8 cellular contexts compared by ENCODE assay signal in genomic region chr6:33812669-33813068, GRCh38. TPM values are rescaled to one million over a fixed set of nuclear protein-coding genes. Genes with fewer than 3 reads are reported as not detected.
DNase-seq lines count a peak whose midpoint lies in the region; ATAC-seq and TF ChIP-seq lines count a peak whose summit lies in the region.

No MANE protein-coding gene starts in this region.

- peaks cover 20% of the 10 kb centered on the region for H3K4me1 Mint-ChIP-seq in endodermal cell

- no peaks in the 10 kb centered on the region for H3K36me3 ChIP-seq in DND-41 (ENCODE audit: insufficient read depth, low read length)
- no peaks in the 10 kb centered on the region for H3K36me3 ChIP-seq in SK-N-SH (replicated peaks in 1 of 2; ENCODE audit: control insufficient read depth in 1 of 2, insufficient read depth in 2 of 2, low read length in 1 of 2)
- H3K36me3 ChIP-seq in endodermal cell (ENCODE audit: control insufficient read depth, insufficient read depth, low read length): no peaks in the 10 kb centered on the region
- H3K36me3 ChIP-seq in tibial artery: no peaks in the 10 kb centered on the region

- H3K4me1 ChIP-seq in DND-41 (ENCODE audit: insufficient read depth, low read length): peaks cover 4% of the 10 kb centered on the region; the same call in 1 of the 2 replicates
- peaks cover 0 to 19% of the 10 kb centered on the region in 2 experiments; a peak in 2 of 4 replicates for H3K4me1 ChIP-seq in SK-N-SH (ENCODE audit: control insufficient read depth in 1 of 2, insufficient read depth in 2 of 2, low read depth in 1 of 2, low read length in 1 of 2)
- no peaks in the 10 kb centered on the region for H3K4me1 ChIP-seq in endodermal cell (ENCODE audit: control insufficient read depth, insufficient read depth, low read length)
- peaks cover 0 to 10% (median 4%) of the 10 kb centered on the region in 4 donors for H3K4me1 ChIP-seq in tibial artery

- H3K9me3 Mint-ChIP-seq in endodermal cell: no peaks in the 10 kb centered on the region

- H4K20me1 ChIP-seq in DND-41 (ENCODE audit: insufficient read depth, low read length) (peaks cover 7% of the 10 kb centered on the region; the same call in 1 of the 2 replicates), SK-N-SH (ENCODE audit: insufficient read depth) (0 out of 2 replicates have a peak, but pooled peaks cover 2% of the 10 kb centered on the region)

- H2AFZ ChIP-seq in DND-41 (ENCODE audit: low read depth, low read length): no peak overlapping the region
- H2AFZ ChIP-seq in SK-N-SH (ENCODE audit: low read depth): no peak overlapping the region

- TF ChIP-seq RAD21 in SK-N-SH (IDR thresholded peaks at IDR 0.05; ENCODE audit: low read length): no peak

- TF ChIP-seq CTCF in DND-41 (IDR thresholded peaks at IDR 0.05; ENCODE audit: borderline replicate concordance, extremely low read depth, low read length, poor library complexity, severe bottlenecking): peak; percentile 49
- TF ChIP-seq CTCF in SK-N-SH (IDR thresholded peaks at IDR 0.05): peak; percentile 38
- peak; percentile 70 for TF ChIP-seq CTCF in endodermal cell (conservative IDR thresholded peaks at IDR 0.05)
- peak in 1 of 2 experiments; percentile 33 for TF ChIP-seq CTCF in tibial artery (IDR thresholded peaks at IDR 0.05)

- H3K9me2 ChIP-seq in SK-N-SH: no peaks in the 10 kb centered on the region

- no peak overlapping the region for H3K4me2 ChIP-seq in DND-41 (ENCODE audit: insufficient read depth, low read length)
- H3K4me2 ChIP-seq in SK-N-SH: no peak overlapping the region

- H3K9ac ChIP-seq in DND-41 (ENCODE audit: low read depth, low read length) (no peak overlapping the region), SK-N-SH (no peak overlapping the region), endodermal cell (ENCODE audit: extremely low read depth, low read length, poor library complexity, severe bottlenecking) (no peak overlapping the region)

- H3K27ac ChIP-seq in DND-41 (ENCODE audit: low read length) (no peak overlapping the region), SK-N-SH (ENCODE audit: low read depth in 2 of 2, low read length in 1 of 2) (no peak overlapping the region), endodermal cell (ENCODE audit: low read depth, low read length) (no peak overlapping the region), tibial artery (no peak overlapping the region)

- intact Hi-C loops in tibial artery (cut with DNase I; ENCODE audit: low total_unique reads): no loop called here

- H3K9me3 ChIP-seq in DND-41 (ENCODE audit: insufficient read depth, low read length, severe bottlenecking): no peaks in the 10 kb centered on the region
- no peaks in the 10 kb centered on the region for H3K9me3 ChIP-seq in SK-N-SH
- no peaks in the 10 kb centered on the region for H3K9me3 ChIP-seq in endodermal cell (ENCODE audit: control insufficient read depth, low read length)
- H3K9me3 ChIP-seq in tibial artery: no peaks in the 10 kb centered on the region

- no peak overlapping the region for H3K4me3 Mint-ChIP-seq in endodermal cell

- no peak overlapping the region for H3K27ac Mint-ChIP-seq in endodermal cell

- H3K36me3 Mint-ChIP-seq in endodermal cell (ENCODE audit: low read depth): no peaks in the 10 kb centered on the region

- CTCF ChIA-PET in SK-N-SH (lab: Yijun Ruan, JAX): interaction anchor here (0.6 to 2.1 kb wide), 7 partner anchors 11 to 215 kb away, joined by 3 to 8 read pairs (median 3); no protein-coding TSS in a partner anchor

- H3K4me3 ChIP-seq in DND-41 (ENCODE audit: low read depth in 1 of 2, low read length in 2 of 2) (no peak overlapping the region), SK-N-SH (ENCODE audit: low read depth in 2 of 2, low read length in 1 of 2) (no peak overlapping the region), endodermal cell (ENCODE audit: low read length) (no peak overlapping the region), tibial artery (no peak overlapping the region)

- 31% methylated on average over 8 of the region's 11 CpGs for WGBS in SK-N-SH (ENCODE audit: low lambda C conversion rate)
- WGBS in endodermal cell (ENCODE audit: insufficient coverage in 1 of 2, insufficient read length in 1 of 2), 2 experiments: 6 to 7% methylated on average over 3 to 11 of the region's 11 CpGs

- no peak for TF ChIP-seq EP300 in SK-N-SH (IDR thresholded peaks at IDR 0.05; ENCODE audit: borderline replicate concordance in 1 of 2, low read depth in 1 of 2, low read length in 1 of 2)

- no peaks in the 10 kb centered on the region for H3K79me2 ChIP-seq in DND-41 (ENCODE audit: insufficient read depth, low read length)
- no peaks in the 10 kb centered on the region for H3K79me2 ChIP-seq in SK-N-SH (ENCODE audit: insufficient read depth)

- H3K27me3 Mint-ChIP-seq in endodermal cell (ENCODE audit: insufficient read depth): peaks cover 15% of the 10 kb centered on the region

- no peaks in the 10 kb centered on the region for H3F3A ChIP-seq in SK-N-SH (replicated peaks; ENCODE audit: insufficient read depth)

- POLR2A ChIA-PET in SK-N-SH (lab: Yijun Ruan, JAX): interaction anchor here (1.2 kb wide), 1 partner anchor 18 kb away, joined by 3 read pairs; no protein-coding TSS in a partner anchor

- peak; percentile 66; the same call in 2 of the 3 replicates for ATAC-seq in DND-41 (ENCODE audit: insufficient read depth, low read depth)
- ATAC-seq in GM19463 (IDR thresholded peaks at IDR 0.05; ENCODE audit: unreplicated experiment): no peak

- H3K27me3 ChIP-seq in DND-41 (ENCODE audit: insufficient read depth, low read length, poor library complexity) (peaks cover 6% of the 10 kb centered on the region), SK-N-SH (ENCODE audit: insufficient read depth) (peaks cover 21% of the 10 kb centered on the region; the same call in 1 of the 2 replicates), endodermal cell (ENCODE audit: control insufficient read depth, insufficient read depth, low read length, poor library complexity, severe bottlenecking) (no peaks in the 10 kb centered on the region), tibial artery (peaks cover 0 to 74% of the 10 kb centered on the region in 2 donors)

- DNase-seq in DND-41 (peak; percentile 59), HUDEP-2 (lab: John Stamatoyannopoulos, UW; ENCODE audit: unreplicated experiment in 76 of 76) (peak in 46 of 76 experiments; percentile 8 to 67 (median 32)), SK-N-SH (peak; percentile 64), endodermal cell (peak; percentile 95), mucosa of gallbladder (ENCODE audit: low spot score) (peak; percentile 49), tibial artery (no peak), middle frontal gyrus (ENCODE audit: extremely low spot score, low spot score) (no peak)

TF ChIP-seq in SK-N-SH, 30 proteins besides CTCF, POLR2A, EP300 and RAD21:
- TF ChIP-seq PBX3 (IDR thresholded peaks at IDR 0.05) (no peak), NRF1 (IDR thresholded peaks at IDR 0.05; ENCODE audit: low read depth, low read length) (no peak)
- TF ChIP-seq, protein P1, sequence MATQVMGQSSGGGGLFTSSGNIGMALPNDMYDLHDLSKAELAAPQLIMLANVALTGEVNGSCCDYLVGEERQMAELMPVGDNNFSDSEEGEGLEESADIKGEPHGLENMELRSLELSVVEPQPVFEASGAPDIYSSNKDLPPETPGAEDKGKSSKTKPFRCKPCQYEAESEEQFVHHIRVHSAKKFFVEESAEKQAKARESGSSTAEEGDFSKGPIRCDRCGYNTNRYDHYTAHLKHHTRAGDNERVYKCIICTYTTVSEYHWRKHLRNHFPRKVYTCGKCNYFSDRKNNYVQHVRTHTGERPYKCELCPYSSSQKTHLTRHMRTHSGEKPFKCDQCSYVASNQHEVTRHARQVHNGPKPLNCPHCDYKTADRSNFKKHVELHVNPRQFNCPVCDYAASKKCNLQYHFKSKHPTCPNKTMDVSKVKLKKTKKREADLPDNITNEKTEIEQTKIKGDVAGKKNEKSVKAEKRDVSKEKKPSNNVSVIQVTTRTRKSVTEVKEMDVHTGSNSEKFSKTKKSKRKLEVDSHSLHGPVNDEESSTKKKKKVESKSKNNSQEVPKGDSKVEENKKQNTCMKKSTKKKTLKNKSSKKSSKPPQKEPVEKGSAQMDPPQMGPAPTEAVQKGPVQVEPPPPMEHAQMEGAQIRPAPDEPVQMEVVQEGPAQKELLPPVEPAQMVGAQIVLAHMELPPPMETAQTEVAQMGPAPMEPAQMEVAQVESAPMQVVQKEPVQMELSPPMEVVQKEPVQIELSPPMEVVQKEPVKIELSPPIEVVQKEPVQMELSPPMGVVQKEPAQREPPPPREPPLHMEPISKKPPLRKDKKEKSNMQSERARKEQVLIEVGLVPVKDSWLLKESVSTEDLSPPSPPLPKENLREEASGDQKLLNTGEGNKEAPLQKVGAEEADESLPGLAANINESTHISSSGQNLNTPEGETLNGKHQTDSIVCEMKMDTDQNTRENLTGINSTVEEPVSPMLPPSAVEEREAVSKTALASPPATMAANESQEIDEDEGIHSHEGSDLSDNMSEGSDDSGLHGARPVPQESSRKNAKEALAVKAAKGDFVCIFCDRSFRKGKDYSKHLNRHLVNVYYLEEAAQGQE (IDR thresholded peaks at IDR 0.05; ENCODE audit: low read depth, low read length): peak; percentile 100

RNA-seq across cellular contexts. Expression of gene MLN, which starts 8.9 kb away (rescaled TPM):
- not detected in 2 replicates for polyA plus RNA-seq in SK-N-SH (2012; rRNA removed)
- polyA plus RNA-seq in SK-N-SH (2012; cell fraction: cytosol; rRNA removed): not detected in 2 replicates
- not detected in 2 replicates for polyA plus RNA-seq in SK-N-SH (2012; cell fraction: nucleus; rRNA removed)
- total RNA-seq in endodermal cell (not detected), mucosa of gallbladder (not detected)
- not detected for polyA plus RNA-seq in endodermal cell (2013, experiment 1 of 2)
- not detected for polyA plus RNA-seq in endodermal cell (2013, experiment 2 of 2)

RNA-seq across cellular contexts. Expression of gene LEMD2, which starts 23.7 kb away (rescaled TPM):
- polyA plus RNA-seq in SK-N-SH (2012; rRNA removed): 56.5 and 59.5 TPM in 2 replicates
- polyA plus RNA-seq in SK-N-SH (2012; cell fraction: cytosol; rRNA removed): 32.2 and 37.6 TPM in 2 replicates
- polyA plus RNA-seq in SK-N-SH (2012; cell fraction: nucleus; rRNA removed): 136 and 141 TPM in 2 replicates
- 10 to 100 TPM; 62.0 to 75.8 TPM for total RNA-seq in endodermal cell
- polyA plus RNA-seq in endodermal cell (2013, experiment 1 of 2): 72.5 TPM
- polyA plus RNA-seq in endodermal cell (2013, experiment 2 of 2): 67.0 TPM
- 68.4 TPM for total RNA-seq in mucosa of gallbladder

Comparison
In these comparisons a context has a peak if more than half of its experiments do, and no peak if none do; other contexts are left out.
1. DNase-seq: peak in DND-41 (single experiment), HUDEP-2 (46 of 76), SK-N-SH (single experiment), endodermal cell (single experiment) and mucosa of gallbladder (single experiment); none in tibial artery (0 of 2) and middle frontal gyrus (single experiment).